ENCODE assay signal across 12 cellular contexts in genomic region chr13:46995874-46996273, GRCh38.
DNase-seq lines count a peak whose midpoint lies in the region; ATAC-seq and TF ChIP-seq lines count a peak whose summit lies in the region.
"Had no signal": no experiment of that assay in that cellular context is flagged by ENCODE, and none has a peak within 500 bp of the region (broad histone marks: within the 10 kb centered on the region; RNA-seq: fewer than 3 reads in every experiment).

No MANE protein-coding gene starts in this region.

- TF ChIP-seq POLR2A in breast epithelium (IDR thresholded peaks at IDR 0.05): no peak

- H3K27ac ChIP-seq in breast epithelium: no peak overlapping the region
- no peak overlapping the region for H3K27ac ChIP-seq in smooth muscle cell (ENCODE audit: low read depth)
- H3K27ac ChIP-seq: hepatocyte had no signal

- WGBS in smooth muscle cell (ENCODE audit: low lambda C conversion rate): 92% methylated on average over 1 of the region's 1 CpG

- H2AFZ ChIP-seq in smooth muscle cell (ENCODE audit: low read depth): no peak overlapping the region
- H2AFZ ChIP-seq: hepatocyte had no signal

- H3K9me3 ChIP-seq in breast epithelium: no peaks in the 10 kb centered on the region
- no peaks in the 10 kb centered on the region for H3K9me3 ChIP-seq in smooth muscle cell (replicated peaks; ENCODE audit: low read depth)

- ATAC-seq in HG02610 (IDR thresholded peaks at IDR 0.05; ENCODE audit: unreplicated experiment) (peak; percentile 93), HG03442 (IDR thresholded peaks at IDR 0.05; ENCODE audit: unreplicated experiment) (peak; percentile 93)
- peak; percentile 98 to 99 for ATAC-seq in stimulated activated naive B cell treated with anti-CD40 and anti-IgM and Interleukin-4, amounts not matched to agents 10 μg/mL and 1 μg/mL and 100 μg/mL, for 72 hours (replicated peaks)
- no peak for ATAC-seq in activated CD8-positive, alpha-beta T cell treated with anti-CD3 and anti-CD28 coated beads for 36 hours
- ATAC-seq: stimulated activated naive CD8-positive, alpha-beta T cell treated with anti-CD3 and anti-CD28 coated beads, Interleukin-15, amount 100 ng/mL, for 72 hours had no signal

- DNase-seq in MCF 10A (ENCODE audit: unreplicated experiment) (no peak), breast epithelium (ENCODE audit: low spot score in 2 of 2) (no peak), smooth muscle cell (lab: John Stamatoyannopoulos, UW; ENCODE audit: unreplicated experiment) (no peak)
- no peak for DNase-seq in stimulated activated naive B cell treated with anti-CD40 and anti-IgM and Interleukin-4, amounts not matched to agents 10 μg/mL and 1 μg/mL and 100 μg/mL, for 72 hours
- no peak for DNase-seq in activated CD8-positive, alpha-beta T cell treated with anti-CD3 and anti-CD28 coated beads for 36 hours
- no peak for DNase-seq in activated CD4-positive, alpha-beta T cell treated with anti-CD3 and anti-CD28 coated beads, Interleukin-2, amount 50 U/mL, for 1 hour
- DNase-seq: NCI-H524 treated with DMSO at 0.1 percent for 48 hours; stimulated activated CD4-positive, alpha-beta T cell treated with anti-CD3 and anti-CD28 coated beads, Interleukin-12 subunit alpha, Interleukin-12 subunit beta, amount 100 ng/mL, for 4 hours; stimulated activated naive CD8-positive, alpha-beta T cell treated with anti-CD3 and anti-CD28 coated beads, Interleukin-15, amount 100 ng/mL, for 72 hours had no signal

- H3K36me3 ChIP-seq in breast epithelium (no peaks in the 10 kb centered on the region), smooth muscle cell (ENCODE audit: low read depth) (no peaks in the 10 kb centered on the region)

- no peaks in the 10 kb centered on the region for H3K27me3 ChIP-seq in breast epithelium
- H3K27me3 ChIP-seq in smooth muscle cell (ENCODE audit: low read depth): no peaks in the 10 kb centered on the region
- H3K27me3 ChIP-seq: hepatocyte had no signal

- H3K4me2 ChIP-seq in smooth muscle cell: no peak overlapping the region
- H3K4me2 ChIP-seq: hepatocyte had no signal

- H3K4me3 ChIP-seq in breast epithelium (no peak overlapping the region), smooth muscle cell (no peak overlapping the region)
- H3K4me3 ChIP-seq: hepatocyte had no signal

- peak overlapping the region; percentile 16 for H3K27ac Mint-ChIP-seq in MCF 10A (ENCODE audit: low read depth, unreplicated experiment)
- H3K27ac Mint-ChIP-seq in stimulated activated naive B cell treated with anti-CD40 and anti-IgM and Interleukin-4, amounts not matched to agents 10 μg/mL and 1 μg/mL and 100 μg/mL, for 72 hours: peak overlapping the region; percentile 15
- no peak overlapping the region for H3K27ac Mint-ChIP-seq in activated CD8-positive, alpha-beta T cell treated with anti-CD3 and anti-CD28 coated beads for 36 hours

- no peaks in the 10 kb centered on the region for H4K20me1 ChIP-seq in smooth muscle cell (ENCODE audit: low read depth)

- TF ChIP-seq CTCF in MCF 10A (IDR thresholded peaks at IDR 0.05; ENCODE audit: unreplicated experiment) (no peak), breast epithelium (IDR thresholded peaks at IDR 0.05) (no peak), smooth muscle cell (IDR thresholded peaks at IDR 0.05; ENCODE audit: borderline replicate concordance, insufficient read depth, poor library complexity, severe bottlenecking) (no peak)
- no peak for TF ChIP-seq CTCF in activated CD8-positive, alpha-beta T cell treated with anti-CD3 and anti-CD28 coated beads for 36 hours (IDR thresholded peaks at IDR 0.05)

- no peaks in the 10 kb centered on the region for H3K27me3 Mint-ChIP-seq in MCF 10A (ENCODE audit: insufficient read depth, unreplicated experiment)
- no peaks in the 10 kb centered on the region for H3K27me3 Mint-ChIP-seq in stimulated activated naive B cell treated with anti-CD40 and anti-IgM and Interleukin-4, amounts not matched to agents 10 μg/mL and 1 μg/mL and 100 μg/mL, for 72 hours
- no peaks in the 10 kb centered on the region for H3K27me3 Mint-ChIP-seq in activated CD8-positive, alpha-beta T cell treated with anti-CD3 and anti-CD28 coated beads for 36 hours

- no peaks in the 10 kb centered on the region for H3F3A ChIP-seq in smooth muscle cell (ENCODE audit: low read depth)

- no peaks in the 10 kb centered on the region for H3K79me2 ChIP-seq in smooth muscle cell (ENCODE audit: low read depth)
- H3K79me2 ChIP-seq: hepatocyte had no signal

- H3K9me3 Mint-ChIP-seq in MCF 10A (ENCODE audit: unreplicated experiment): no peaks in the 10 kb centered on the region
- peaks cover 5 to 9% of the 10 kb centered on the region in 2 donors for H3K9me3 Mint-ChIP-seq in stimulated activated naive B cell treated with anti-CD40 and anti-IgM and Interleukin-4, amounts not matched to agents 10 μg/mL and 1 μg/mL and 100 μg/mL, for 72 hours
- no peaks in the 10 kb centered on the region for H3K9me3 Mint-ChIP-seq in activated CD8-positive, alpha-beta T cell treated with anti-CD3 and anti-CD28 coated beads for 36 hours
- H3K9me3 Mint-ChIP-seq: stimulated activated naive CD8-positive, alpha-beta T cell treated with anti-CD3 and anti-CD28 coated beads, Interleukin-15, amount 100 ng/mL, for 72 hours had no signal

- POLR2A ChIA-PET in MCF 10A (lab: Yijun Ruan, JAX): interaction anchor here (1.0 to 1.4 kb wide), 3 partner anchors 9 to 25 kb away, joined by 3 to 4 read pairs (median 4); no protein-coding TSS in a partner anchor
- POLR2A ChIA-PET in activated CD8-positive, alpha-beta T cell treated with anti-CD3 and anti-CD28 coated beads for 36 hours (lab: Charles Lee): interaction anchor here (0.6 kb wide), 1 partner anchor 101 kb away, joined by 4 read pairs; no protein-coding TSS in a partner anchor

- H3K4me1 Mint-ChIP-seq in MCF 10A (ENCODE audit: insufficient read depth, unreplicated experiment): no peaks in the 10 kb centered on the region
- H3K4me1 Mint-ChIP-seq in stimulated activated naive B cell treated with anti-CD40 and anti-IgM and Interleukin-4, amounts not matched to agents 10 μg/mL and 1 μg/mL and 100 μg/mL, for 72 hours: peaks cover 13 to 18% of the 10 kb centered on the region in 2 donors
- H3K4me1 Mint-ChIP-seq in activated CD8-positive, alpha-beta T cell treated with anti-CD3 and anti-CD28 coated beads for 36 hours (ENCODE audit: low read depth): no peaks in the 10 kb centered on the region
- H3K4me1 Mint-ChIP-seq: stimulated activated naive CD8-positive, alpha-beta T cell treated with anti-CD3 and anti-CD28 coated beads, Interleukin-15, amount 100 ng/mL, for 72 hours had no signal

- BruUV-seq in MCF 10A (replicated peaks; lab: Mats Ljungman, UMichigan): no TSS peak

- CTCF ChIA-PET in MCF 10A (lab: Yijun Ruan, JAX): interaction anchor here (0.7 to 2.5 kb wide), 5 partner anchors 8 to 600 kb away, joined by 3 to 8 read pairs (median 5); no protein-coding TSS in a partner anchor
- CTCF ChIA-PET in activated CD8-positive, alpha-beta T cell treated with anti-CD3 and anti-CD28 coated beads for 36 hours (lab: Charles Lee): interaction anchor here (1.2 to 1.5 kb wide), 3 partner anchors 33 to 165 kb away, joined by 3 to 4 read pairs (median 3); no protein-coding TSS in a partner anchor

- H3K36me3 Mint-ChIP-seq in MCF 10A (ENCODE audit: insufficient read depth, unreplicated experiment): no peaks in the 10 kb centered on the region
- no peaks in the 10 kb centered on the region for H3K36me3 Mint-ChIP-seq in stimulated activated naive B cell treated with anti-CD40 and anti-IgM and Interleukin-4, amounts not matched to agents 10 μg/mL and 1 μg/mL and 100 μg/mL, for 72 hours
- H3K36me3 Mint-ChIP-seq in activated CD8-positive, alpha-beta T cell treated with anti-CD3 and anti-CD28 coated beads for 36 hours (ENCODE audit: low read depth): no peaks in the 10 kb centered on the region

- no peak overlapping the region for H3K9ac ChIP-seq in smooth muscle cell (ENCODE audit: low read depth)

- intact Hi-C loops in MCF 10A (cut with micrococcal nuclease): no loop called here
- intact Hi-C loops in breast epithelium (cut with DNase I; ENCODE audit: low total_unique reads): no loop called here
- intact Hi-C loops in activated CD8-positive, alpha-beta T cell treated with anti-CD3 and anti-CD28 coated beads for 36 hours (cut with micrococcal nuclease): no loop called here

- no peak overlapping the region for H3K4me3 Mint-ChIP-seq in MCF 10A (ENCODE audit: unreplicated experiment)
- peak overlapping the region in 1 of 2 donors; percentile 1 for H3K4me3 Mint-ChIP-seq in stimulated activated naive B cell treated with anti-CD40 and anti-IgM and Interleukin-4, amounts not matched to agents 10 μg/mL and 1 μg/mL and 100 μg/mL, for 72 hours
- H3K4me3 Mint-ChIP-seq in activated CD8-positive, alpha-beta T cell treated with anti-CD3 and anti-CD28 coated beads for 36 hours: no peak overlapping the region
- H3K4me3 Mint-ChIP-seq: stimulated activated naive CD8-positive, alpha-beta T cell treated with anti-CD3 and anti-CD28 coated beads, Interleukin-15, amount 100 ng/mL, for 72 hours had no signal

- H3K4me1 ChIP-seq in breast epithelium (no peaks in the 10 kb centered on the region), smooth muscle cell (ENCODE audit: low read depth) (no peaks in the 10 kb centered on the region)
